ENCODE assay signal across 1 cellular context in the genomic region with DNA sequence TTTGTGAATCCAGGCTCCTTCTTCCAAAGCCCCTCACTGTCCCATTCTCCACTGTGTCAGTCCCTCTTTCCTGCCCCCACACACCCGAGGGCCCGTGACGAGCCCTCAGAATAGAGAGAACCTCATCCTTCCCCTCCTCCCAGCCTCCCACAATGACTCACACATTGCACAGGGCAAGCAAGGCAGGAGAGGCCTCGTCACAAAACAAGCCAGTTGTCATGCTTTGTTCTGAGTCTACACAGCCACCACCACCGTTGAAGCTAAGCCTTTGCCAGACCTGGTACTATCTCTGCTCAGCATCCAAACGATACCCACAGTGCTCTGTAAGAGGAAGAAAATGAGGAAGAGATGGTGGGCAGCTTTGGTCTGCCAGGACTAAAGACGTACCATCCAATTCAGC.
TF ChIP-seq lines count a peak whose summit lies in the region.

No MANE protein-coding gene starts in this region.

TF ChIP-seq in H1, 55 proteins besides CTCF, POLR2A, EP300 and RAD21:
- no peak for TF ChIP-seq YY1 (IDR thresholded peaks at IDR 0.05; ENCODE audit: low read depth, low read length)
- TF ChIP-seq SAP30 (IDR thresholded peaks at IDR 0.05; ENCODE audit: insufficient read depth, insufficient replicate concordance, low read length): no peak
- no peak for TF ChIP-seq ASH2L (IDR thresholded peaks at IDR 0.05; ENCODE audit: low read length)
